ENCODE assay signal across 8 cellular contexts in genomic region chr7:106284516-106285050, GRCh38. TPM values are rescaled to one million over a fixed set of nuclear protein-coding genes. Genes with fewer than 3 reads are reported as not detected.
DNase-seq lines count a peak whose midpoint lies in the region; ATAC-seq and TF ChIP-seq lines count a peak whose summit lies in the region.

TSS of gene NAMPT (minus strand) at chr7:106284983. CDS start at chr7:106284884, 99 bp downstream.

- intact Hi-C loops in left colon (cut with DNase I, micrococcal nuclease), result no loop called here

- H3K9ac ChIP-seq in SK-N-MC (ENCODE audit: insufficient read length), result peak within 1 kb of the TSS; percentile 80

- in situ Hi-C loops in ACHN (cut with HindIII; ENCODE audit: low pct_ligation_motif_present, low pct_unique_long_range_greater_than_20kb, low sequenced_read_pairs), result no loop called here

- H3K4me3 ChIP-seq in SK-N-MC (peak within 1 kb of the TSS; percentile 81), cardiac fibroblast (replicated peaks in 1 of 2; ENCODE audit: low read depth in 2 of 2, low read length in 2 of 2) (peak within 1 kb of the TSS; percentile 63 to 79)

- no peak for TF ChIP-seq CTCF in cardiac fibroblast (IDR thresholded peaks at IDR 0.05; ENCODE audit: low read depth, low read length)

- H3K9me3 ChIP-seq in SK-N-MC (ENCODE audit: low read depth, low read length), result no peaks in the 10 kb centered on the region

- H3K27ac ChIP-seq in SK-N-MC, result peak within 1 kb of the TSS; percentile 40; the same call in 1 of the 2 replicates

- ATAC-seq in GM18511 (IDR thresholded peaks at IDR 0.05; ENCODE audit: unreplicated experiment), result peak; percentile 23
- peak; percentile 13 for ATAC-seq in HG03196 (IDR thresholded peaks at IDR 0.05; ENCODE audit: unreplicated experiment)
- peak; percentile 23 for ATAC-seq in left colon

- DNase-seq in ACHN (peak; percentile 59), SK-N-MC (ENCODE audit: low read depth, low spot score) (no peak), cardiac fibroblast (ENCODE audit: low read depth in 2 of 2) (no peak), left colon (peak in 1 of 2 donors; percentile 73), amniotic stem cell (lab: John Stamatoyannopoulos, UW) (no peak)
- DNase-seq in stimulated activated CD8-positive, alpha-beta memory T cell treated with anti-CD3 and anti-CD28 coated beads, Interleukin-2, amount 100 ng/mL, for 48 hours (ENCODE audit: low read depth in 2 of 2), result peak; percentile 39 to 46

- no peaks in the 10 kb centered on the region for H3K36me3 ChIP-seq in SK-N-MC (ENCODE audit: insufficient read depth, low read length)

RNA-seq across cellular contexts. Expression of gene NAMPT, which starts in this region (rescaled TPM):
- 100 to 1,000 TPM in 1 of 2 donors, 10 to 100 TPM in 1; 85.0 to 157 TPM for total RNA-seq in left colon

Comparison
In these comparisons a context has a peak if more than half of its experiments do, and no peak if none do; other contexts are left out.
1. DNase-seq: peak in ACHN (single experiment) and stimulated activated CD8-positive, alpha-beta memory T cell treated with anti-CD3 and anti-CD28 coated beads, Interleukin-2, amount 100 ng/mL, for 48 hours (2 of 2); none in SK-N-MC (single experiment), cardiac fibroblast (0 of 2) and amniotic stem cell (single experiment).
2. Peak in every context shown above with its lines, with median percentiles within 50 percentile points of each other: ATAC-seq.